In genomic region chr19:16261584-16262370, GRCh38 we compare ENCODE assay signal across 12 cellular contexts.
DNase-seq lines count a peak whose midpoint lies in the region; ATAC-seq and TF ChIP-seq lines count a peak whose summit lies in the region.
"Had no signal": no experiment of that assay in that cellular context is flagged by ENCODE, and none has a peak within 500 bp of the region (broad histone marks: within the 10 kb centered on the region; RNA-seq: fewer than 3 reads in every experiment).

No MANE protein-coding gene starts in this region.

- H3K4me1 ChIP-seq in endodermal cell (ENCODE audit: control insufficient read depth, insufficient read depth, low read length) = peaks cover 11% of the 10 kb centered on the region
- peaks cover 24 to 52% (median 41%) of the 10 kb centered on the region in 4 donors for H3K4me1 ChIP-seq in stomach

- H3K27ac ChIP-seq in endodermal cell (ENCODE audit: low read depth, low read length) (no peak overlapping the region), stomach (peak overlapping the region; percentile 64 to 83 (median 81))

- no peak overlapping the region for H3K9ac ChIP-seq in endodermal cell (ENCODE audit: extremely low read depth, low read length, poor library complexity, severe bottlenecking)
- H3K9ac ChIP-seq: SK-N-SH had no signal

- H3K9me3 ChIP-seq in endodermal cell (ENCODE audit: control insufficient read depth, low read length) (no peaks in the 10 kb centered on the region), stomach (no peaks in the 10 kb centered on the region)
- H3K9me3 ChIP-seq: SK-N-SH had no signal

- H3K9me3 Mint-ChIP-seq in activated naive CD4-positive, alpha-beta T cell treated with anti-CD3 and anti-CD28 coated beads, Interleukin-2, amount 50 U/mL, for 24 hours = no peaks in the 10 kb centered on the region
- H3K9me3 Mint-ChIP-seq in T-cell (no peaks in the 10 kb centered on the region), endodermal cell (peaks cover 3% of the 10 kb centered on the region)

- H3K27ac Mint-ChIP-seq in activated naive CD4-positive, alpha-beta T cell treated with anti-CD3 and anti-CD28 coated beads, Interleukin-2, amount 50 U/mL, for 24 hours = no peak overlapping the region
- H3K27ac Mint-ChIP-seq in T-cell (peak overlapping the region; percentile 82 to 86), endodermal cell (peak overlapping the region; percentile 64)

- H3K27me3 Mint-ChIP-seq in activated naive CD4-positive, alpha-beta T cell treated with anti-CD3 and anti-CD28 coated beads, Interleukin-2, amount 50 U/mL, for 24 hours = no peaks in the 10 kb centered on the region
- H3K27me3 Mint-ChIP-seq in T-cell (no peaks in the 10 kb centered on the region), endodermal cell (ENCODE audit: insufficient read depth) (peaks cover 3% of the 10 kb centered on the region)

- H3K36me3 Mint-ChIP-seq in activated naive CD4-positive, alpha-beta T cell treated with anti-CD3 and anti-CD28 coated beads, Interleukin-2, amount 50 U/mL, for 24 hours = no peaks in the 10 kb centered on the region
- H3K36me3 Mint-ChIP-seq in T-cell (no peaks in the 10 kb centered on the region), endodermal cell (ENCODE audit: low read depth) (no peaks in the 10 kb centered on the region)

- WGBS in endodermal cell (ENCODE audit: insufficient coverage in 1 of 2, insufficient read length in 1 of 2), 2 experiments = 78 to 83% methylated on average over 11 to 18 of the region's 18 CpGs
- WGBS in stomach, 5 donors = 47 to 59% (median 54%) methylated on average over 18 of the region's 18 CpGs

- H3K36me3 ChIP-seq in endodermal cell (ENCODE audit: control insufficient read depth, insufficient read depth, low read length) (no peaks in the 10 kb centered on the region), stomach (no peaks in the 10 kb centered on the region)

- H3K4me3 Mint-ChIP-seq in activated naive CD4-positive, alpha-beta T cell treated with anti-CD3 and anti-CD28 coated beads, Interleukin-2, amount 50 U/mL, for 24 hours = peak overlapping the region; percentile 49
- peak overlapping the region in 2 of 3 donors; percentile 59 to 66 for H3K4me3 Mint-ChIP-seq in T-cell
- no peak overlapping the region for H3K4me3 Mint-ChIP-seq in endodermal cell

- peaks cover 48% of the 10 kb centered on the region for H3K4me1 Mint-ChIP-seq in activated naive CD4-positive, alpha-beta T cell treated with anti-CD3 and anti-CD28 coated beads, Interleukin-2, amount 50 U/mL, for 24 hours
- H3K4me1 Mint-ChIP-seq in T-cell (peaks cover 64 to 84% (median 64%) of the 10 kb centered on the region in 3 donors), endodermal cell (peaks cover 19% of the 10 kb centered on the region)

- CTCF ChIA-PET in T-cell (lab: Charles Lee) = interaction anchor here (0.7 to 1.1 kb wide), 2 partner anchors 121 to 1474 kb away, joined by 4 to 5 read pairs; no protein-coding TSS in a partner anchor

- ATAC-seq in T-cell (replicated peaks in 1 of 4) = no peak

- POLR2A ChIA-PET in T-cell (lab: Charles Lee) = interaction anchor here (0.5 to 0.6 kb wide), 3 partner anchors 12 to 502 kb away, joined by 3 to 4 read pairs (median 3); no protein-coding TSS in a partner anchor

- H3K27me3 ChIP-seq in endodermal cell (ENCODE audit: control insufficient read depth, insufficient read depth, low read length, poor library complexity, severe bottlenecking) (no peaks in the 10 kb centered on the region), stomach (no peaks in the 10 kb centered on the region)

- TF ChIP-seq CTCF in endodermal cell (conservative IDR thresholded peaks at IDR 0.05) = no peak
- TF ChIP-seq CTCF in stomach (IDR thresholded peaks at IDR 0.05) = no peak

- intact Hi-C loops in stomach (cut with DNase I; ENCODE audit: low total_unique reads) = no loop called here

- no peak for TF ChIP-seq POLR2A in stomach (IDR thresholded peaks at IDR 0.05)

- no peak for TF ChIP-seq EP300 in stomach (IDR thresholded peaks at IDR 0.05)

- H3K4me3 ChIP-seq in endodermal cell (ENCODE audit: low read length) (no peak overlapping the region), stomach (no peak overlapping the region)

- no peak for DNase-seq in activated naive CD4-positive, alpha-beta T cell treated with anti-CD3 and anti-CD28 coated beads, Interleukin-2, amount 50 U/mL, for 16 hours
- DNase-seq in T-cell = peak in 1 of 34 experiments; percentile 25
- DNase-seq in endodermal cell = no peak
- DNase-seq in stomach = no peak
- DNase-seq in kidney glomerular epithelial cell (lab: John Stamatoyannopoulos, UW) = no peak
- DNase-seq in anterior cingulate cortex (lab: John Stamatoyannopoulos, UW) = no peak
- DNase-seq in stimulated activated naive CD4-positive, alpha-beta T cell treated with Interleukin-2 at 50 U/mL for 16 hours (lab: John Stamatoyannopoulos, UW) = no peak
- DNase-seq: dermis blood vessel endothelial cell, DMS53, NCI-H1048 had no signal
